22 cellular contexts compared by ENCODE assay signal in genomic region chr16:2180461-2180860, GRCh38. TPM values are rescaled to one million over a fixed set of nuclear protein-coding genes. Genes with fewer than 3 reads are reported as not detected.
A peak's percentile ranks its signal among the peaks of the same experiment; 100 is the strongest.
DNase-seq lines count a peak whose midpoint lies in the region; ATAC-seq, FAIRE-seq and TF ChIP-seq lines count a peak whose summit lies in the region.
"Had no signal": no experiment of that assay in that cellular context is flagged by ENCODE, and none has a peak within 500 bp of the region (broad histone marks: within the 10 kb centered on the region; RNA-seq: fewer than 3 reads in every experiment).

No MANE protein-coding gene starts in this region.

- H2AK5ac ChIP-seq in trophoblast cell (ENCODE audit: low read length), result no peak overlapping the region
- H2AK5ac ChIP-seq in H9 (ENCODE audit: insufficient read length, low read length), result no peak overlapping the region

- no peak overlapping the region for H3K23ac ChIP-seq in trophoblast cell (ENCODE audit: low read length)
- H3K23ac ChIP-seq in H9 (ENCODE audit: insufficient read length, low read depth, low read length), result no peak overlapping the region

- ATAC-seq in stimulated activated naive CD8-positive, alpha-beta T cell treated with anti-CD3 and anti-CD28 coated beads, Interleukin-15, amount 100 ng/mL, for 72 hours, result peak; percentile 18
- ATAC-seq in stimulated activated naive CD8-positive, alpha-beta T cell treated with anti-CD3 and anti-CD28 coated beads, Interleukin-15, Interleukin-2, amounts not matched to agents 100 U/mL and 50 U/mL, for 24 hours, result no peak
- no peak for ATAC-seq in K562
- ATAC-seq: A549; CD8-positive, alpha-beta T cell had no signal

- POLR2A ChIA-PET in K562 (lab: Yijun Ruan, JAX), result interaction anchor here (0.8 to 1.4 kb wide), 3 partner anchors 14 to 28 kb away, joined by 3 read pairs; partner anchors contain the start of gene TRAF7

- H3T11ph ChIP-seq in H9 (ENCODE audit: low read length), result no peak overlapping the region

- H3K9me3 ChIP-seq in K562 (replicated peaks; ENCODE audit: control insufficient read depth, insufficient read depth, low read depth, low read length), result no peaks in the 10 kb centered on the region
- H3K9me3 ChIP-seq in trophoblast cell (ENCODE audit: insufficient read depth, low read depth, low read length), result peaks cover 6% of the 10 kb centered on the region
- no peaks in the 10 kb centered on the region for H3K9me3 ChIP-seq in H9 (ENCODE audit: control insufficient read depth, low read depth, low read length)
- H3K9me3 ChIP-seq: A549, Caco-2 had no signal

- no peak overlapping the region for H3K4me3 Mint-ChIP-seq in stimulated activated naive CD8-positive, alpha-beta T cell treated with anti-CD3 and anti-CD28 coated beads, Interleukin-15, amount 100 ng/mL, for 72 hours
- no peak overlapping the region for H3K4me3 Mint-ChIP-seq in H9
- H3K4me3 Mint-ChIP-seq: B cell; CD4-positive, alpha-beta T cell; CD8-positive, alpha-beta T cell had no signal

- no peak overlapping the region for H2BK20ac ChIP-seq in H9 (ENCODE audit: low read depth, low read length, poor library complexity, severe bottlenecking)

- H3K9me3 Mint-ChIP-seq in stimulated activated naive CD8-positive, alpha-beta T cell treated with anti-CD3 and anti-CD28 coated beads, Interleukin-15, amount 100 ng/mL, for 72 hours, result no peaks in the 10 kb centered on the region
- H3K9me3 Mint-ChIP-seq in H9, result no peaks in the 10 kb centered on the region
- H3K9me3 Mint-ChIP-seq: CD4-positive, alpha-beta T cell; CD8-positive, alpha-beta T cell had no signal

- H3K9me1 ChIP-seq in K562 (ENCODE audit: control insufficient read depth, insufficient read depth, low read length), result no peaks in the 10 kb centered on the region

- no peak overlapping the region for H4K91ac ChIP-seq in trophoblast cell (ENCODE audit: low read depth, low read length)
- H4K91ac ChIP-seq in H9 (ENCODE audit: insufficient read length, low read depth, low read length), result no peak overlapping the region

- H4K12ac ChIP-seq in trophoblast cell (ENCODE audit: low read depth, low read length), result no peak overlapping the region

- in situ Hi-C loops in K562 (cut with MboI), result no loop called here

- no peaks in the 10 kb centered on the region for H3K79me1 ChIP-seq in trophoblast cell (ENCODE audit: low read length)
- H3K79me1 ChIP-seq in H9 (ENCODE audit: insufficient read depth, low read depth, low read length, poor library complexity, severe bottlenecking), result no peaks in the 10 kb centered on the region

- 93% methylated on average over 16 of the region's 43 CpGs for WGBS in K562 (ENCODE audit: insufficient coverage, low coverage, missing lambda C conversion rate)
- no CpG with 5 or more reads among the region's 43 CpGs for WGBS in trophoblast cell (ENCODE audit: extremely low coverage, insufficient coverage, insufficient read length)
- no CpG with 5 or more reads among the region's 43 CpGs for WGBS in H9 (ENCODE audit: extremely low coverage, insufficient read length, low lambda C conversion rate)

- TF ChIP-seq CTCF in K562 (IDR thresholded peaks at IDR 0.05 in 2 of 3, conservative IDR thresholded peaks at IDR 0.05 in 1 of 3; ENCODE audit: insufficient read depth in 2 of 3, low read depth in 1 of 3, low read length in 3 of 3) (no peak), H9 (conservative IDR thresholded peaks at IDR 0.05) (no peak)

- no peak for TF ChIP-seq RAD21 in K562 (CRISPR knock-in tag; conservative IDR thresholded peaks at IDR 0.05 in 1 of 2, IDR thresholded peaks at IDR 0.05 in 1 of 2)

- intact Hi-C loops in K562 (cut with micrococcal nuclease), result no loop called here

- H2BK5ac ChIP-seq in trophoblast cell (ENCODE audit: low read depth, low read length, poor library complexity) (no peak overlapping the region), H9 (ENCODE audit: insufficient read length, low read length) (no peak overlapping the region)

- peaks cover 2 to 91% of the 10 kb centered on the region in 2 experiments; a peak in 3 of 5 replicates for H3K4me1 ChIP-seq in K562 (replicated peaks in 1 of 2; ENCODE audit: control insufficient read depth in 2 of 2, insufficient read depth in 2 of 2, low read length in 2 of 2)
- H3K4me1 ChIP-seq in trophoblast cell (ENCODE audit: control insufficient read depth in 1 of 2, insufficient read depth in 2 of 2, low read length in 2 of 2), result no peaks in the 10 kb centered on the region
- H3K4me1 ChIP-seq in H9 (ENCODE audit: insufficient read depth, low read length), result no peaks in the 10 kb centered on the region
- H3K4me1 ChIP-seq: A549, Caco-2 had no signal

- H2AFZ ChIP-seq in K562 (ENCODE audit: low read depth, low read length) (no peak overlapping the region), trophoblast cell (ENCODE audit: insufficient read depth, low read length, poor library complexity) (no peak overlapping the region), H9 (ENCODE audit: low read length) (no peak overlapping the region)

- H3K27ac ChIP-seq in K562 (ENCODE audit: extremely low read depth, low read depth, low read length) (no peak overlapping the region), trophoblast cell (ENCODE audit: low read depth, low read length) (no peak overlapping the region), H9 (ENCODE audit: insufficient read length, low read depth, low read length) (no peak overlapping the region)
- H3K27ac ChIP-seq: 22Rv1; A549; BLaER1 treated with 17β-estradiol and CSF1 and Interleukin-3, amounts not matched to agents 10 nM and 100 nM; C4-2B had no signal

- no peak overlapping the region for H2BK15ac ChIP-seq in H9 (ENCODE audit: low read depth, low read length)

- H4K5ac ChIP-seq in H9 (ENCODE audit: insufficient read length, low read depth, low read length), result no peak overlapping the region

- H3K23me2 ChIP-seq in H9 (ENCODE audit: insufficient read length, low read depth, low read length, poor library complexity, severe bottlenecking), result peaks cover 4% of the 10 kb centered on the region

- H3K9ac ChIP-seq in K562 (ENCODE audit: insufficient read depth in 1 of 2, low read depth in 2 of 2, low read length in 2 of 2) (no peak overlapping the region), trophoblast cell (ENCODE audit: low read length) (no peak overlapping the region), H9 (ENCODE audit: extremely low read depth, insufficient read length, low read length) (no peak overlapping the region)
- H3K9ac ChIP-seq: BLaER1 treated with 17β-estradiol and CSF1 and Interleukin-3, amounts not matched to agents 10 nM and 100 nM had no signal

- H4K20me1 ChIP-seq in K562 (replicated peaks; ENCODE audit: control insufficient read depth, insufficient read depth, low read length) (no peaks in the 10 kb centered on the region; the same call in 1 of the 2 replicates), H9 (ENCODE audit: control insufficient read depth, insufficient read depth, insufficient read length) (peaks cover 3% of the 10 kb centered on the region)

- DNase-seq in stimulated activated naive CD8-positive, alpha-beta T cell treated with anti-CD3 and anti-CD28 coated beads, Interleukin-15, amount 100 ng/mL, for 72 hours, result no peak
- no peak for DNase-seq in stimulated activated naive CD8-positive, alpha-beta T cell treated with anti-CD3 and anti-CD28 coated beads, Interleukin-15, Interleukin-2, amounts not matched to agents 100 U/mL and 50 U/mL, for 24 hours
- DNase-seq in K562 (ENCODE audit: extremely low read depth in 1 of 4, low spot score in 3 of 4), result no peak
- peak; percentile 95 to 97 for DNase-seq in trophoblast cell
- no peak for DNase-seq in stimulated activated CD4-positive, alpha-beta T cell treated with anti-CD3 and anti-CD28 coated beads, Interleukin-4, amount 100 ng/mL, for 4 hours
- DNase-seq in H9, result no peak
- DNase-seq: AML-193; Caco-2; Calu3; CD4-positive, alpha-beta T cell; CD8-positive, alpha-beta T cell; DMS79 treated with DMSO at 0.1 percent for 48 hours; GF-D8 had no signal

- no TSS peak for BruUV-seq in K562 (replicated peaks; lab: Mats Ljungman, UMichigan)

- H2BK12ac ChIP-seq in trophoblast cell (ENCODE audit: low read length) (no peak overlapping the region), H9 (ENCODE audit: insufficient read length, low read depth, low read length) (no peak overlapping the region)

- H2BK120ac ChIP-seq in trophoblast cell (ENCODE audit: insufficient read depth, low read length, poor library complexity), result no peak overlapping the region
- H2BK120ac ChIP-seq in H9 (ENCODE audit: low read depth, low read length, poor library complexity, severe bottlenecking), result no peak overlapping the region

- H3K27me3 ChIP-seq in K562 (ENCODE audit: control insufficient read depth in 2 of 2, insufficient read depth in 2 of 2, low read length in 2 of 2) (no peaks in the 10 kb centered on the region), trophoblast cell (ENCODE audit: insufficient read depth, low read length) (no peaks in the 10 kb centered on the region), H9 (ENCODE audit: insufficient read depth, low read length) (no peaks in the 10 kb centered on the region)
- H3K27me3 ChIP-seq: BLaER1 treated with 17β-estradiol and CSF1 and Interleukin-3, amounts not matched to agents 10 nM and 100 nM had no signal

- H3K4me3 ChIP-seq in K562, result no peak overlapping the region
- H3K4me3 ChIP-seq in trophoblast cell (ENCODE audit: low read depth, low read length), result no peak overlapping the region
- H3K4me3 ChIP-seq: A549; BLaER1 treated with 17β-estradiol and CSF1 and Interleukin-3, amounts not matched to agents 10 nM and 100 nM had no signal

- H3K56ac ChIP-seq in H9 (ENCODE audit: insufficient read length, low read depth, low read length), result no peak overlapping the region

- no peak overlapping the region for H3K27ac Mint-ChIP-seq in stimulated activated naive CD8-positive, alpha-beta T cell treated with anti-CD3 and anti-CD28 coated beads, Interleukin-15, amount 100 ng/mL, for 72 hours
- H3K27ac Mint-ChIP-seq in H9, result no peak overlapping the region
- H3K27ac Mint-ChIP-seq: B cell; CD4-positive, alpha-beta T cell; CD8-positive, alpha-beta T cell had no signal

- H3K4ac ChIP-seq in trophoblast cell (ENCODE audit: low read depth, low read length) (no peak overlapping the region), H9 (ENCODE audit: low read depth, low read length) (no peak overlapping the region)

- no peak for FAIRE-seq in K562 (lab: Jason Lieb, UNC)
- FAIRE-seq: A549, D721Med, G401.6, GM12891 had no signal

- H4K8ac ChIP-seq in trophoblast cell (ENCODE audit: low read depth, low read length) (no peak overlapping the region), H9 (replicated peaks; ENCODE audit: insufficient read length, low read depth, low read length) (no peak overlapping the region)

- H3K36me3 ChIP-seq in K562 (ENCODE audit: control insufficient read depth, insufficient read depth, low read length) (peaks cover 21% of the 10 kb centered on the region; the same call in 1 of the 3 replicates), trophoblast cell (ENCODE audit: control insufficient read depth in 1 of 2, insufficient read depth in 2 of 2, low read length in 2 of 2) (peaks cover 21 to 23% of the 10 kb centered on the region in 2 experiments)

- no peaks in the 10 kb centered on the region for H3K4me1 Mint-ChIP-seq in stimulated activated naive CD8-positive, alpha-beta T cell treated with anti-CD3 and anti-CD28 coated beads, Interleukin-15, amount 100 ng/mL, for 72 hours
- H3K4me1 Mint-ChIP-seq in H9, result peaks cover 3 to 7% of the 10 kb centered on the region in 2 experiments

- no peaks in the 10 kb centered on the region for H3K27me3 Mint-ChIP-seq in stimulated activated naive CD8-positive, alpha-beta T cell treated with anti-CD3 and anti-CD28 coated beads, Interleukin-15, amount 100 ng/mL, for 72 hours
- no peaks in the 10 kb centered on the region for H3K27me3 Mint-ChIP-seq in H9 (ENCODE audit: low read depth)
- H3K27me3 Mint-ChIP-seq: B cell; CD4-positive, alpha-beta T cell had no signal

- peaks cover 3 to 24% (median 22%) of the 10 kb centered on the region in 3 experiments for H3K36me3 Mint-ChIP-seq in H9 (ENCODE audit: insufficient read depth in 1 of 3, low read depth in 3 of 3)

- H3K79me2 ChIP-seq in K562 (ENCODE audit: control insufficient read depth, insufficient read depth, low read length) (no peaks in the 10 kb centered on the region), trophoblast cell (ENCODE audit: control insufficient read depth, insufficient read depth, low read length, poor library complexity) (no peaks in the 10 kb centered on the region), H9 (ENCODE audit: insufficient read depth, low read length) (no peaks in the 10 kb centered on the region)

- H3K18ac ChIP-seq in trophoblast cell (ENCODE audit: low read length), result no peak overlapping the region
- no peak overlapping the region for H3K18ac ChIP-seq in H9 (ENCODE audit: insufficient read length, low read depth, low read length)

- CTCF ChIA-PET in K562 (lab: Yijun Ruan, JAX; ENCODE audit: low intra/inter-chr PET ratio), result no interaction called here

- H3K4me2 ChIP-seq in K562 (ENCODE audit: insufficient read depth, low read length) (no peak overlapping the region), trophoblast cell (ENCODE audit: low read length) (no peak overlapping the region), H9 (ENCODE audit: insufficient read depth, insufficient read length, low read length) (no peak overlapping the region)
- H3K4me2 ChIP-seq: A549 had no signal

- H3K14ac ChIP-seq in trophoblast cell (ENCODE audit: low read length), result no peak overlapping the region
- no peak overlapping the region for H3K14ac ChIP-seq in H9 (ENCODE audit: insufficient read depth, low read length)

- TF ChIP-seq EP300 in K562 (IDR thresholded peaks at IDR 0.05; ENCODE audit: low read length), result no peak

- TF ChIP-seq POLR2A in K562 (conservative IDR thresholded peaks at IDR 0.05), result no peak

RNA-seq across cellular contexts. Expression of gene CASKIN1, which starts 15.9 kb away (rescaled TPM):
- 3.2 and 16.5 TPM in 2 replicates for total RNA-seq in K562 (2011; cell fraction: chromatin; rRNA removed; ENCODE audit: low replicate concordance)
- 11.3 and 11.6 TPM in 2 replicates for total RNA-seq in K562 (2011; cell fraction: nucleolus; rRNA removed)
- total RNA-seq in K562 (2011; cell fraction: nucleoplasm; rRNA removed), result 3.2 and 5.9 TPM in 2 replicates
- total RNA-seq in K562 (2014; rRNA removed) (1.5 and 2.6 TPM in 2 replicates), K562 (2014; rRNA removed; fragmentation: Illumina TruSeq; extraction: Trizol) (0.10 and 0.15 TPM in 2 replicates), K562 (2015; rRNA removed; fragmentation: Illumina TruSeq; extraction: Trizol) (0.68 and 1.7 TPM in 2 replicates), K562 (2021) (4.5 and 7.0 TPM in 2 replicates), H9 (2021) (7.9 and 9.3 TPM in 2 replicates)
- polyA plus RNA-seq in K562 (2011; rRNA removed) (0.84 and 1.9 TPM in 2 replicates), K562 (2014; fragmentation: Illumina TruSeq; extraction: Trizol) (0.28 and 0.73 TPM in 2 replicates), K562 (2014; fragmentation: Nextera tagmentation; extraction: Ambion mirVana) (not detected), K562 (2014; rRNA removed) (3.1 and 3.7 TPM in 2 replicates)
- 1.4 and 1.9 TPM in 2 replicates for polyA plus RNA-seq in K562 (2011; cell fraction: cytosol; rRNA removed)
- polyA plus RNA-seq in K562 (2011; cell fraction: nucleus; rRNA removed), result 6.6 and 12.7 TPM in 2 replicates
- 1.7 and 2.9 TPM in 2 replicates for polyA plus RNA-seq in K562 (2012)
- polyA minus RNA-seq in K562 (2011; rRNA and poly(A)+ RNA removed), result 0.32 and 0.90 TPM in 2 replicates
- 1.1 and 1.5 TPM in 2 replicates for polyA minus RNA-seq in K562 (2011; cell fraction: cytosol; rRNA and poly(A)+ RNA removed)
- 2.0 and 2.2 TPM in 2 replicates for polyA minus RNA-seq in K562 (2011; cell fraction: nucleus; rRNA and poly(A)+ RNA removed)
- polyA plus RNA-seq in trophoblast cell (2013), result 0.44 and 0.67 TPM in 2 replicates
- total RNA-seq: B cell had no signal

RNA-seq across cellular contexts. Expression of gene MLST8, which starts 24.8 kb away (rescaled TPM):
- total RNA-seq in K562 (2011; cell fraction: chromatin; rRNA removed; ENCODE audit: low replicate concordance), result 73.3 and 236 TPM in 2 replicates
- 205 and 257 TPM in 2 replicates for total RNA-seq in K562 (2011; cell fraction: nucleolus; rRNA removed)
- total RNA-seq in K562 (2011; cell fraction: nucleoplasm; rRNA removed), result 108 and 122 TPM in 2 replicates
- 83.0 and 110 TPM in 2 replicates for total RNA-seq in K562 (2014; rRNA removed)
- total RNA-seq in K562 (2014; rRNA removed; fragmentation: Illumina TruSeq; extraction: Trizol), result 2.6 and 4.3 TPM in 2 replicates
- total RNA-seq in K562 (2015; rRNA removed; fragmentation: Illumina TruSeq; extraction: Trizol), result 15.7 and 16.0 TPM in 2 replicates
- 79.1 and 85.0 TPM in 2 replicates for total RNA-seq in K562 (2021)
- polyA plus RNA-seq in K562 (2011; rRNA removed), result 76.1 and 91.6 TPM in 2 replicates
- 165 and 312 TPM in 2 replicates for polyA plus RNA-seq in K562 (2011; cell fraction: cytosol; rRNA removed)
- polyA plus RNA-seq in K562 (2011; cell fraction: nucleus; rRNA removed), result 329 and 477 TPM in 2 replicates
- polyA plus RNA-seq in K562 (2012), result 71.4 and 87.7 TPM in 2 replicates
- 43.3 and 74.6 TPM in 2 replicates for polyA plus RNA-seq in K562 (2014; fragmentation: Illumina TruSeq; extraction: Trizol)
- 1 to 10 TPM; 1.5 to 9.8 TPM for polyA plus RNA-seq in K562 (2014; fragmentation: Nextera tagmentation; extraction: Ambion mirVana)
- polyA plus RNA-seq in K562 (2014; rRNA removed), result 116 TPM in 2 replicates
- 19.6 and 40.3 TPM in 2 replicates for polyA minus RNA-seq in K562 (2011; rRNA and poly(A)+ RNA removed)
- polyA minus RNA-seq in K562 (2011; cell fraction: cytosol; rRNA and poly(A)+ RNA removed), result 53.2 and 86.4 TPM in 2 replicates
- 96.5 and 139 TPM in 2 replicates for polyA minus RNA-seq in K562 (2011; cell fraction: nucleus; rRNA and poly(A)+ RNA removed)
- 37.7 and 39.2 TPM in 2 replicates for polyA plus RNA-seq in trophoblast cell (2013)
- 74.5 and 75.9 TPM in 2 replicates for total RNA-seq in H9 (2021)

RNA-seq across cellular contexts. Expression of gene TRAF7, which starts 24.9 kb away (rescaled TPM):
- total RNA-seq in K562 (2011; cell fraction: chromatin; rRNA removed; ENCODE audit: low replicate concordance), result 31.9 and 110 TPM in 2 replicates
- total RNA-seq in K562 (2011; cell fraction: nucleolus; rRNA removed), result 74.5 and 76.3 TPM in 2 replicates
- 45.7 and 51.9 TPM in 2 replicates for total RNA-seq in K562 (2011; cell fraction: nucleoplasm; rRNA removed)
- 55.5 and 79.2 TPM in 2 replicates for total RNA-seq in K562 (2014; rRNA removed)
- 24.3 and 29.9 TPM in 2 replicates for total RNA-seq in K562 (2014; rRNA removed; fragmentation: Illumina TruSeq; extraction: Trizol)
- total RNA-seq in K562 (2015; rRNA removed; fragmentation: Illumina TruSeq; extraction: Trizol), result 42.8 and 45.9 TPM in 2 replicates
- total RNA-seq in K562 (2021), result 109 and 113 TPM in 2 replicates
- 41.6 and 61.6 TPM in 2 replicates for polyA plus RNA-seq in K562 (2011; rRNA removed)
- polyA plus RNA-seq in K562 (2011; cell fraction: cytosol; rRNA removed), result 63.2 and 103 TPM in 2 replicates
- 105 and 141 TPM in 2 replicates for polyA plus RNA-seq in K562 (2011; cell fraction: nucleus; rRNA removed)
- polyA plus RNA-seq in K562 (2012), result 99.7 and 110 TPM in 2 replicates
- polyA plus RNA-seq in K562 (2014; fragmentation: Illumina TruSeq; extraction: Trizol), result 40.8 and 76.8 TPM in 2 replicates
- polyA plus RNA-seq in K562 (2014; fragmentation: Nextera tagmentation; extraction: Ambion mirVana), result 1 to 10 TPM; 1.1 to 1.5 TPM
- 55.5 and 63.3 TPM in 2 replicates for polyA plus RNA-seq in K562 (2014; rRNA removed)
- polyA minus RNA-seq in K562 (2011; rRNA and poly(A)+ RNA removed), result 24.9 and 30.1 TPM in 2 replicates
- 51.2 and 66.0 TPM in 2 replicates for polyA minus RNA-seq in K562 (2011; cell fraction: cytosol; rRNA and poly(A)+ RNA removed)
- polyA minus RNA-seq in K562 (2011; cell fraction: nucleus; rRNA and poly(A)+ RNA removed), result 25.8 and 29.9 TPM in 2 replicates
- 109 and 111 TPM in 2 replicates for polyA plus RNA-seq in trophoblast cell (2013)
- total RNA-seq in H9 (2021), result 105 and 108 TPM in 2 replicates

RNA-seq across cellular contexts. Expression of gene BRICD5, which starts 30.2 kb away (rescaled TPM):
- total RNA-seq in K562 (2011; cell fraction: chromatin; rRNA removed; ENCODE audit: low replicate concordance), result 10.6 and 42.5 TPM in 2 replicates
- 29.7 and 34.7 TPM in 2 replicates for total RNA-seq in K562 (2011; cell fraction: nucleolus; rRNA removed)
- total RNA-seq in K562 (2011; cell fraction: nucleoplasm; rRNA removed), result 10.8 and 18.8 TPM in 2 replicates
- total RNA-seq in K562 (2014; rRNA removed) (2.9 and 3.5 TPM in 2 replicates), K562 (2014; rRNA removed; fragmentation: Illumina TruSeq; extraction: Trizol) (0.32 and 0.40 TPM in 2 replicates), K562 (2015; rRNA removed; fragmentation: Illumina TruSeq; extraction: Trizol) (3.4 and 4.1 TPM in 2 replicates), K562 (2021) (2.0 and 4.0 TPM in 2 replicates), H9 (2021) (10.8 and 11.9 TPM in 2 replicates)
- polyA plus RNA-seq in K562 (2011; rRNA removed) (1.8 and 3.2 TPM in 2 replicates), K562 (2014; fragmentation: Illumina TruSeq; extraction: Trizol) (0.49 and 3.8 TPM in 2 replicates), K562 (2014; fragmentation: Nextera tagmentation; extraction: Ambion mirVana) (under 1 TPM in 1 of 2 experiments, not detected in 1; 0.24 TPM), K562 (2014; rRNA removed) (5.1 and 15.1 TPM in 2 replicates)
- polyA plus RNA-seq in K562 (2011; cell fraction: cytosol; rRNA removed), result 2.8 and 13.2 TPM in 2 replicates
- polyA plus RNA-seq in K562 (2011; cell fraction: nucleus; rRNA removed), result 33.5 and 71.7 TPM in 2 replicates
- polyA plus RNA-seq in K562 (2012), result 5.8 and 14.0 TPM in 2 replicates
- 0.28 and 0.54 TPM in 2 replicates for polyA minus RNA-seq in K562 (2011; rRNA and poly(A)+ RNA removed)
- 0.57 TPM in 1 of 2 replicates, not detected in the other for polyA minus RNA-seq in K562 (2011; cell fraction: cytosol; rRNA and poly(A)+ RNA removed)
- 3.4 and 6.9 TPM in 2 replicates for polyA minus RNA-seq in K562 (2011; cell fraction: nucleus; rRNA and poly(A)+ RNA removed)
- 4.1 and 5.5 TPM in 2 replicates for polyA plus RNA-seq in trophoblast cell (2013)

RNA-seq across cellular contexts. Expression of gene RAB26, which starts 32.0 kb away (rescaled TPM):
- total RNA-seq in K562 (2011; cell fraction: chromatin; rRNA removed; ENCODE audit: low replicate concordance), result 8.2 and 15.9 TPM in 2 replicates
- total RNA-seq in K562 (2011; cell fraction: nucleolus; rRNA removed), result 15.8 and 18.8 TPM in 2 replicates
- total RNA-seq in K562 (2011; cell fraction: nucleoplasm; rRNA removed), result 11.4 and 14.5 TPM in 2 replicates
- total RNA-seq in K562 (2014; rRNA removed) (2.9 and 3.5 TPM in 2 replicates), K562 (2014; rRNA removed; fragmentation: Illumina TruSeq; extraction: Trizol) (0.58 and 0.77 TPM in 2 replicates), K562 (2015; rRNA removed; fragmentation: Illumina TruSeq; extraction: Trizol) (0.94 and 1.8 TPM in 2 replicates), K562 (2021) (3.0 and 3.1 TPM in 2 replicates), H9 (2021) (2.4 and 3.0 TPM in 2 replicates)
- polyA plus RNA-seq in K562 (2011; rRNA removed) (5.3 and 13.0 TPM in 2 replicates), K562 (2014; fragmentation: Illumina TruSeq; extraction: Trizol) (2.1 and 2.2 TPM in 2 replicates), K562 (2014; fragmentation: Nextera tagmentation; extraction: Ambion mirVana) (under 1 TPM; 0.25 to 0.63 TPM), K562 (2014; rRNA removed) (3.8 and 6.1 TPM in 2 replicates)
- polyA plus RNA-seq in K562 (2011; cell fraction: cytosol; rRNA removed), result 4.8 and 7.7 TPM in 2 replicates
- polyA plus RNA-seq in K562 (2011; cell fraction: nucleus; rRNA removed), result 65.3 and 85.4 TPM in 2 replicates
- 6.6 and 10.4 TPM in 2 replicates for polyA plus RNA-seq in K562 (2012)
- 1.2 and 2.2 TPM in 2 replicates for polyA minus RNA-seq in K562 (2011; rRNA and poly(A)+ RNA removed)
- polyA minus RNA-seq in K562 (2011; cell fraction: cytosol; rRNA and poly(A)+ RNA removed), result 1.8 TPM in 1 of 2 replicates, not detected in the other
- 4.6 and 8.0 TPM in 2 replicates for polyA minus RNA-seq in K562 (2011; cell fraction: nucleus; rRNA and poly(A)+ RNA removed)
- polyA plus RNA-seq in trophoblast cell (2013), result 0.60 and 0.65 TPM in 2 replicates
- total RNA-seq: A172; CD4-positive, alpha-beta T cell; CD8-positive, alpha-beta T cell had no signal

Comparison
In these comparisons a context has a peak if more than half of its experiments do, and no peak if none do; other contexts are left out.
1. DNase-seq: peak in trophoblast cell (2 of 2); none in stimulated activated naive CD8-positive, alpha-beta T cell treated with anti-CD3 and anti-CD28 coated beads, Interleukin-15, amount 100 ng/mL, for 72 hours (0 of 2), stimulated activated naive CD8-positive, alpha-beta T cell treated with anti-CD3 and anti-CD28 coated beads, Interleukin-15, Interleukin-2, amounts not matched to agents 100 U/mL and 50 U/mL, for 24 hours (single experiment), K562 (0 of 4), stimulated activated CD4-positive, alpha-beta T cell treated with anti-CD3 and anti-CD28 coated beads, Interleukin-4, amount 100 ng/mL, for 4 hours (0 of 2) and H9 (single experiment).